Comparison of ENCODE assay signal across 18 cellular contexts in the genomic region with DNA sequence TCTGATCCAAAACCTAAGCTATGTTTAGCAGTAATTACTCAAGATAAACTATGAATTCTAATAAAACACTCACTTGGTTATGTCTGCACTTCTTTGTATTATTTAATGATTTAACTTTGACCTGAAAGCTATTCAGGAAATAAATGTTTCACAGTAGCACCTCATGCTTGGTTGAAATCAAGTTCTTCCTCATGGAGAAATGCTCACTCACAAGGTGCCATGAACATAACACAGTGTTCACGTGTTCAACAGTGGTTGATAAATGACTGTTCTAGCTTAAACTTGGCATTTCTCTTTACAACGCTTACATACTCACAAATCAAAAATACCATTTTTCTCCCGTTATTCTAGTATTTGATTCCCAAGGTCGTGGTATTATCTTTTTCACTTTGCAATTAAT.
"Had no signal": no experiment of that assay in that cellular context is flagged by ENCODE, and none has a peak within 500 bp of the region (broad histone marks: within the 10 kb centered on the region; RNA-seq: fewer than 3 reads in every experiment).

No MANE protein-coding gene starts in this region.

- FAIRE-seq: endothelial cell of umbilical vein had no signal

- DNase-seq: activated CD4-positive, alpha-beta T cell treated with anti-CD3 and anti-CD28 coated beads for 1 hour; activated CD4-positive, alpha-beta T cell treated with anti-CD3 and anti-CD28 coated beads, Interleukin-2, amount 50 U/mL, for 4 hours; activated naive CD4-positive, alpha-beta T cell treated with Interleukin-2 at 50 U/mL for 16 hours; activated T-cell treated with anti-CD3 and anti-CD28 coated beads for 4 hours; central memory CD4-positive, alpha-beta T cell; colonic mucosa; effector CD4-positive, alpha-beta T cell; esophagus squamous epithelium; glutamatergic neuron; immature natural killer cell; left colon; midbrain; naive B cell; right cardiac atrium; stimulated activated naive CD8-positive, alpha-beta T cell treated with anti-CD3 and anti-CD28 coated beads, Interleukin-15, Interleukin-2, amounts not matched to agents 100 U/mL and 50 U/mL, for 24 hours had no signal

- H3K9me3 Mint-ChIP-seq: immature natural killer cell, naive B cell, type B pancreatic cell had no signal

- H3K27me3 Mint-ChIP-seq: naive B cell, type B pancreatic cell had no signal

- H3K4me3 Mint-ChIP-seq: immature natural killer cell, naive B cell, type B pancreatic cell had no signal

- H3K36me3 ChIP-seq: colonic mucosa had no signal

- H3K4me3 ChIP-seq: colonic mucosa, esophagus squamous epithelium, lung had no signal

- H3K27me3 ChIP-seq: colonic mucosa, esophagus squamous epithelium had no signal

- H3K4me1 ChIP-seq: colonic mucosa had no signal

- H3K27ac Mint-ChIP-seq: immature natural killer cell, naive B cell, type B pancreatic cell had no signal

- H3K9me3 ChIP-seq: colonic mucosa, esophagus squamous epithelium had no signal

- ATAC-seq: left colon; right cardiac atrium; stimulated activated naive CD8-positive, alpha-beta T cell treated with anti-CD3 and anti-CD28 coated beads, Interleukin-15, Interleukin-2, amounts not matched to agents 100 U/mL and 50 U/mL, for 24 hours had no signal

- H3K4me1 Mint-ChIP-seq: immature natural killer cell, naive B cell had no signal
